ENCODE assay signal across 1 cellular context in the genomic region with DNA sequence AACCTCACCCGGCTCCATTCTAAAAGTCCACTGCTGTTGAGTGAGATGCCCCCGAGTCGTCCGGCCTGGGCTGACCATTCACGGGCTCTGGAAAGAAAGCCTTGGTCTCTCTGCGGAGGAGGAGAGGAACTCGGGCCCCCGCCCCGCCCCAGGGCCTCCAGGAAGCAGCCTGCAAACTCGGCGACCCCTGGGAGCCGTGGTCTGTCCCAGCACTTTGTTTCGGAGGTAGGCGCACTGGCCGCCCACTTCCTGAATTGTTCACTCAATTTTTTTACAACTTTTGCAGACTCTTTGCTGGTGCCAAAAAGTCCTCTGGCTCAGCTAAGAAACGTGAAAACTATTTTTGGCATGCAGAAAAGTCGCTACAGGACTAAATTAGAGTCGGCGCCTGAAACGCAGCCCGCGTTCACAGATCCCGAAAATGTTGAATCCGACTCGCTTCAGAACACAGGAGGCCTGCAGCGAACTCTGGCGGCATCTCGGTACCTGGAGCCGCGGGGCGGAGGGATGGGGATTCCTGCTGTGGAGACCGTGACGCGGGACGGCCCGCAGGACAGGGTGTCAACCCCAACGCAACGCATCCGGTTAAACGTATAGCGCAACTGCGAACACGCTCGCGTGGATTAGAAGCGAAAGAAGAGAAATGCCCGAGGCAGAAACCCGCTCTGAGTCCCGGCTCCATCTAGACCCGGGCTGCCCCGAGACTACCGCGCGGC.
TF ChIP-seq lines count a peak whose summit lies in the region.

No MANE protein-coding gene starts in this region.

TF ChIP-seq in IMR-90, 13 proteins besides CTCF, POLR2A, EP300 and RAD21:
- TF ChIP-seq USF2 (IDR thresholded peaks at IDR 0.05; ENCODE audit: low read depth, low read length) (no peak), MXI1 (IDR thresholded peaks at IDR 0.05; ENCODE audit: borderline replicate concordance, low read depth, low read length) (peak; percentile 52; the same call in 1 of the 2 replicates), CHD1 (IDR thresholded peaks at IDR 0.05; ENCODE audit: low read depth, low read length) (peak; percentile 94; the same call in 1 of the 2 replicates), MAFK (IDR thresholded peaks at IDR 0.05; ENCODE audit: low read depth, low read length) (peak; percentile 18; the same call in 1 of the 2 replicates), MAZ (IDR thresholded peaks at IDR 0.05; ENCODE audit: borderline replicate concordance, low read depth, low read length) (0 out of 2 replicates have a peak, but pooled peaks have one; percentile 52), NFE2L2 (IDR thresholded peaks at IDR 0.05; ENCODE audit: low read depth, low read length) (no peak), SMC3 (IDR thresholded peaks at IDR 0.05; ENCODE audit: low read depth, low read length) (peak; percentile 55), CEBPB (IDR thresholded peaks at IDR 0.05; ENCODE audit: low read depth, low read length) (peak; percentile 46; the same call in 1 of the 2 replicates), BHLHE40 (IDR thresholded peaks at IDR 0.05; ENCODE audit: low read depth, low read length) (0 out of 2 replicates have a peak, but pooled peaks have one; percentile 28)
